ENCODE assay signal across 1 cellular context in the genomic region with DNA sequence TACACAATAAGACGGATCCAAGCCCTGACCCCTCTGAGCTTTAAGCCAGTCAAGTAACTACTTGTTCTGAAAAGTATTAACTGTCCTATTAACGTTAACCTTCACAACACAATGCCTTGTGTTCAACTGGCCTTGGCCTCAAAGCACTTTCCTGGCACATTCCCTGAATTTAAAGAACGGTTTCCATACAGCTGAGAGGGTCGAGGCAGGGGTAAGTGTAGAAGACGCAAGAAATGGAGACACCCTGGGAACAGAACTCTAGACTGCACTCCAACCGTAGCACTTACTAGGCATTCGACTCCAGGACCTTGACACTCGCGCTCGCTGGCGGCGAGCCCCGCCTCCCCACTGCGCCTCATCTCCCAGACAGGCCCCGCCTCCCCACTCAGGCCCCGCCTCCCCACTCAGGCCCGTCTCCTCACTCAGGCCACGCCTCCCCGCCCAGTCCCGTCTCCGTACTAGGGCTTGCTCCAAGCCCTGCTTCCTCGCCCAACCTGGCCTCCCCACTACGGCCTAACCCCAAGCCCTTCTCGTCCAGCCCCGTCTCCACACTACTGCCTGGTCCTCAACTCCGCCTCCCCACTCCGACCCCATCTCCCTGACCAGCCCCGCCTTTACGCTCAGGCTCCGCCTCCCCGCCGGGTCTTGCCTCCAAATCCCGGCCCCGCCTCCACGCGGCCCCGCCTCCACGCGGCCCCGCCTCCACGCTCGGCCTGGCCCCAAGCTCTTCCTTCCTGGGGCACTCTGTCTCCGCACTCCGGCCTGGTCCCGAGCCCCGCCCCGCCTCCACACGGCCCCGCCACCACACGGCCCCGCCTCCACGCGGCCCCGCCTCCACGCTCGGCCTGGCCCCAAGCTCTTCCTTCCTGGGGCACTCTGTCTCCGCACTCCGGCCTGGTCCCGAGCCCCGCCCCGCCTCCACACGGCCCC.
TF ChIP-seq lines count a peak whose summit lies in the region.

No MANE protein-coding gene starts in this region.

TF ChIP-seq in HepG2, 621 proteins besides CTCF, POLR2A, EP300 and RAD21 (continued from another document and continues in another):
- TF ChIP-seq ATF4 (CRISPR knock-in tag; IDR thresholded peaks at IDR 0.05) = no peak
- TF ChIP-seq, protein P1, sequence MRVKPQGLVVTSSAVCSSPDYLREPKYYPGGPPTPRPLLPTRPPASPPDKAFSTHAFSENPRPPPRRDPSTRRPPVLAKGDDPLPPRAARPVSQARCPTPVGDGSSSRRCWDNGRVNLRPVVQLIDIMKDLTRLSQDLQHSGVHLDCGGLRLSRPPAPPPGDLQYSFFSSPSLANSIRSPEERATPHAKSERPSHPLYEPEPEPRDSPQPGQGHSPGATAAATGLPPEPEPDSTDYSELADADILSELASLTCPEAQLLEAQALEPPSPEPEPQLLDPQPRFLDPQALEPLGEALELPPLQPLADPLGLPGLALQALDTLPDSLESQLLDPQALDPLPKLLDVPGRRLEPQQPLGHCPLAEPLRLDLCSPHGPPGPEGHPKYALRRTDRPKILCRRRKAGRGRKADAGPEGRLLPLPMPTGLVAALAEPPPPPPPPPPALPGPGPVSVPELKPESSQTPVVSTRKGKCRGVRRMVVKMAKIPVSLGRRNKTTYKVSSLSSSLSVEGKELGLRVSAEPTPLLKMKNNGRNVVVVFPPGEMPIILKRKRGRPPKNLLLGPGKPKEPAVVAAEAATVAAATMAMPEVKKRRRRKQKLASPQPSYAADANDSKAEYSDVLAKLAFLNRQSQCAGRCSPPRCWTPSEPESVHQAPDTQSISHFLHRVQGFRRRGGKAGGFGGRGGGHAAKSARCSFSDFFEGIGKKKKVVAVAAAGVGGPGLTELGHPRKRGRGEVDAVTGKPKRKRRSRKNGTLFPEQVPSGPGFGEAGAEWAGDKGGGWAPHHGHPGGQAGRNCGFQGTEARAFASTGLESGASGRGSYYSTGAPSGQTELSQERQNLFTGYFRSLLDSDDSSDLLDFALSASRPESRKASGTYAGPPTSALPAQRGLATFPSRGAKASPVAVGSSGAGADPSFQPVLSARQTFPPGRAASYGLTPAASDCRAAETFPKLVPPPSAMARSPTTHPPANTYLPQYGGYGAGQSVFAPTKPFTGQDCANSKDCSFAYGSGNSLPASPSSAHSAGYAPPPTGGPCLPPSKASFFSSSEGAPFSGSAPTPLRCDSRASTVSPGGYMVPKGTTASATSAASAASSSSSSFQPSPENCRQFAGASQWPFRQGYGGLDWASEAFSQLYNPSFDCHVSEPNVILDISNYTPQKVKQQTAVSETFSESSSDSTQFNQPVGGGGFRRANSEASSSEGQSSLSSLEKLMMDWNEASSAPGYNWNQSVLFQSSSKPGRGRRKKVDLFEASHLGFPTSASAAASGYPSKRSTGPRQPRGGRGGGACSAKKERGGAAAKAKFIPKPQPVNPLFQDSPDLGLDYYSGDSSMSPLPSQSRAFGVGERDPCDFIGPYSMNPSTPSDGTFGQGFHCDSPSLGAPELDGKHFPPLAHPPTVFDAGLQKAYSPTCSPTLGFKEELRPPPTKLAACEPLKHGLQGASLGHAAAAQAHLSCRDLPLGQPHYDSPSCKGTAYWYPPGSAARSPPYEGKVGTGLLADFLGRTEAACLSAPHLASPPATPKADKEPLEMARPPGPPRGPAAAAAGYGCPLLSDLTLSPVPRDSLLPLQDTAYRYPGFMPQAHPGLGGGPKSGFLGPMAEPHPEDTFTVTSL (CRISPR knock-in tag; IDR thresholded peaks at IDR 0.05; ENCODE audit: borderline replicate concordance) = no peak
- peak; percentile 22; the same call in 1 of the 2 replicates for TF ChIP-seq PITX1 (CRISPR knock-in tag; IDR thresholded peaks at IDR 0.05)
- TF ChIP-seq ZNF207 (IDR thresholded peaks at IDR 0.05; ENCODE audit: borderline replicate concordance) = no peak
- TF ChIP-seq, protein P2, sequence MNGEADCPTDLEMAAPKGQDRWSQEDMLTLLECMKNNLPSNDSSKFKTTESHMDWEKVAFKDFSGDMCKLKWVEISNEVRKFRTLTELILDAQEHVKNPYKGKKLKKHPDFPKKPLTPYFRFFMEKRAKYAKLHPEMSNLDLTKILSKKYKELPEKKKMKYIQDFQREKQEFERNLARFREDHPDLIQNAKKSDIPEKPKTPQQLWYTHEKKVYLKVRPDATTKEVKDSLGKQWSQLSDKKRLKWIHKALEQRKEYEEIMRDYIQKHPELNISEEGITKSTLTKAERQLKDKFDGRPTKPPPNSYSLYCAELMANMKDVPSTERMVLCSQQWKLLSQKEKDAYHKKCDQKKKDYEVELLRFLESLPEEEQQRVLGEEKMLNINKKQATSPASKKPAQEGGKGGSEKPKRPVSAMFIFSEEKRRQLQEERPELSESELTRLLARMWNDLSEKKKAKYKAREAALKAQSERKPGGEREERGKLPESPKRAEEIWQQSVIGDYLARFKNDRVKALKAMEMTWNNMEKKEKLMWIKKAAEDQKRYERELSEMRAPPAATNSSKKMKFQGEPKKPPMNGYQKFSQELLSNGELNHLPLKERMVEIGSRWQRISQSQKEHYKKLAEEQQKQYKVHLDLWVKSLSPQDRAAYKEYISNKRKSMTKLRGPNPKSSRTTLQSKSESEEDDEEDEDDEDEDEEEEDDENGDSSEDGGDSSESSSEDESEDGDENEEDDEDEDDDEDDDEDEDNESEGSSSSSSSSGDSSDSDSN (CRISPR knock-in tag; IDR thresholded peaks at IDR 0.05) = peak; percentile 45; the same call in 1 of the 2 replicates
- TF ChIP-seq ZNF691 (CRISPR knock-in tag; IDR thresholded peaks at IDR 0.05; ENCODE audit: borderline replicate concordance, low read depth) = no peak
- no peak for TF ChIP-seq RFX5 (IDR thresholded peaks at IDR 0.05; ENCODE audit: low read depth, low read length)
- 0 out of 2 replicates have a peak, but pooled peaks have one; percentile 21 for TF ChIP-seq CREB1 (IDR thresholded peaks at IDR 0.05)
- no peak for TF ChIP-seq CREB1 (CRISPR knock-in tag; IDR thresholded peaks at IDR 0.05)
- TF ChIP-seq ZNF616 (CRISPR knock-in tag; IDR thresholded peaks at IDR 0.05; ENCODE audit: low read depth) = no peak
- TF ChIP-seq POLR2AphosphoS5 (IDR thresholded peaks at IDR 0.05; ENCODE audit: low read depth, low read length) = peak; percentile 71; the same call in 1 of the 2 replicates
- 0 out of 2 replicates have a peak, but pooled peaks have one; percentile 39 for TF ChIP-seq HES4 (CRISPR knock-in tag; IDR thresholded peaks at IDR 0.05; ENCODE audit: borderline replicate concordance)
- TF ChIP-seq ZNF619 (CRISPR knock-in tag; IDR thresholded peaks at IDR 0.05) = no peak; the same call in 1 of the 2 replicates
- no peak for TF ChIP-seq RNF2 (conservative IDR thresholded peaks at IDR 0.05; ENCODE audit: low read depth)
- no peak for TF ChIP-seq MIER2 (CRISPR knock-in tag; IDR thresholded peaks at IDR 0.05)
- TF ChIP-seq ZNF510 (CRISPR knock-in tag; IDR thresholded peaks at IDR 0.05; ENCODE audit: low read depth) = no peak
- TF ChIP-seq ZKSCAN5 (CRISPR knock-in tag; IDR thresholded peaks at IDR 0.05) = no peak
- TF ChIP-seq, protein P3, sequence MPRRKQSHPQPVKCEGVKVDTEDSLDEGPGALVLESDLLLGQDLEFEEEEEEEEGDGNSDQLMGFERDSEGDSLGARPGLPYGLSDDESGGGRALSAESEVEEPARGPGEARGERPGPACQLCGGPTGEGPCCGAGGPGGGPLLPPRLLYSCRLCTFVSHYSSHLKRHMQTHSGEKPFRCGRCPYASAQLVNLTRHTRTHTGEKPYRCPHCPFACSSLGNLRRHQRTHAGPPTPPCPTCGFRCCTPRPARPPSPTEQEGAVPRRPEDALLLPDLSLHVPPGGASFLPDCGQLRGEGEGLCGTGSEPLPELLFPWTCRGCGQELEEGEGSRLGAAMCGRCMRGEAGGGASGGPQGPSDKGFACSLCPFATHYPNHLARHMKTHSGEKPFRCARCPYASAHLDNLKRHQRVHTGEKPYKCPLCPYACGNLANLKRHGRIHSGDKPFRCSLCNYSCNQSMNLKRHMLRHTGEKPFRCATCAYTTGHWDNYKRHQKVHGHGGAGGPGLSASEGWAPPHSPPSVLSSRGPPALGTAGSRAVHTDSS (CRISPR knock-in tag; conservative IDR thresholded peaks at IDR 0.05) = no peak
- TF ChIP-seq KLF9 (CRISPR knock-in tag; IDR thresholded peaks at IDR 0.05; ENCODE audit: low read depth) = no peak; the same call in 1 of the 2 replicates
- no peak for TF ChIP-seq CENPT (CRISPR knock-in tag; IDR thresholded peaks at IDR 0.05; ENCODE audit: low read depth)
- TF ChIP-seq SSRP1 (CRISPR knock-in tag; IDR thresholded peaks at IDR 0.05) = no peak
- TF ChIP-seq JDP2 (CRISPR knock-in tag; IDR thresholded peaks at IDR 0.05; ENCODE audit: borderline replicate concordance) = no peak
- peak; percentile 17 for TF ChIP-seq ASH2L (IDR thresholded peaks at IDR 0.05; ENCODE audit: insufficient read length, low read depth, low read length)
- TF ChIP-seq TRAFD1 (CRISPR knock-in tag; IDR thresholded peaks at IDR 0.05; ENCODE audit: borderline replicate concordance) = no peak
- TF ChIP-seq ZNF605 (CRISPR knock-in tag; IDR thresholded peaks at IDR 0.05) = no peak
- TF ChIP-seq IRF1 (CRISPR knock-in tag; IDR thresholded peaks at IDR 0.05; ENCODE audit: low read depth) = no peak
- TF ChIP-seq, protein P4, sequence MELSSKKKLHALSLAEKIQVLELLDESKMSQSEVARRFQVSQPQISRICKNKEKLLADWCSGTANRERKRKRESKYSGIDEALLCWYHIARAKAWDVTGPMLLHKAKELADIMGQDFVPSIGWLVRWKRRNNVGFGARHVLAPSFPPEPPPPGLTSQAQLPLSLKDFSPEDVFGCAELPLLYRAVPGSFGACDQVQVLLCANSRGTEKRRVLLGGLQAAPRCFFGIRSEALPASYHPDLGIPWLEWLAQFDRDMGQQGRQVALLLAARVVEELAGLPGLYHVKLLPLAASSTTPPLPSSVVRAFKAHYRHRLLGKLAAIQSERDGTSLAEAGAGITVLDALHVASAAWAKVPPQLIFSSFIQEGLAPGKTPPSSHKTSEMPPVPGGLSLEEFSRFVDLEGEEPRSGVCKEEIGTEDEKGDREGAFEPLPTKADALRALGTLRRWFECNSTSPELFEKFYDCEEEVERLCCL (CRISPR knock-in tag; IDR thresholded peaks at IDR 0.05; ENCODE audit: borderline replicate concordance) = no peak
- no peak for TF ChIP-seq PPARG (CRISPR knock-in tag; conservative IDR thresholded peaks at IDR 0.05)
- no peak for TF ChIP-seq PAX8 (CRISPR knock-in tag; IDR thresholded peaks at IDR 0.05; ENCODE audit: borderline replicate concordance)
- TF ChIP-seq, protein P5, sequence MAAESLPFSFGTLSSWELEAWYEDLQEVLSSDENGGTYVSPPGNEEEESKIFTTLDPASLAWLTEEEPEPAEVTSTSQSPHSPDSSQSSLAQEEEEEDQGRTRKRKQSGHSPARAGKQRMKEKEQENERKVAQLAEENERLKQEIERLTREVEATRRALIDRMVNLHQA (CRISPR knock-in tag; IDR thresholded peaks at IDR 0.05) = no peak
- no peak for TF ChIP-seq ZNF12 (CRISPR knock-in tag; IDR thresholded peaks at IDR 0.05)
- TF ChIP-seq MTA1 (CRISPR knock-in tag; IDR thresholded peaks at IDR 0.05; ENCODE audit: borderline replicate concordance) = no peak; the same call in 1 of the 2 replicates
- TF ChIP-seq ZNF432 (CRISPR knock-in tag; IDR thresholded peaks at IDR 0.05; ENCODE audit: borderline replicate concordance) = no peak
- TF ChIP-seq SUZ12 (IDR thresholded peaks at IDR 0.05; ENCODE audit: low read depth, low read length) = no peak
- no peak for TF ChIP-seq LBX2 (CRISPR knock-in tag; IDR thresholded peaks at IDR 0.05; ENCODE audit: borderline replicate concordance)
- 0 out of 2 replicates have a peak, but pooled peaks have one; percentile 39 for TF ChIP-seq ZNF749 (CRISPR knock-in tag; IDR thresholded peaks at IDR 0.05; ENCODE audit: borderline replicate concordance)
- TF ChIP-seq TAF1 (CRISPR knock-in tag; IDR thresholded peaks at IDR 0.05) = peak; percentile 55
- TF ChIP-seq GABPA (IDR thresholded peaks at IDR 0.05; ENCODE audit: low read depth, low read length) = no peak
- no peak for TF ChIP-seq GABPA (CRISPR knock-in tag; IDR thresholded peaks at IDR 0.05; ENCODE audit: low read depth)
- TF ChIP-seq, protein P6, sequence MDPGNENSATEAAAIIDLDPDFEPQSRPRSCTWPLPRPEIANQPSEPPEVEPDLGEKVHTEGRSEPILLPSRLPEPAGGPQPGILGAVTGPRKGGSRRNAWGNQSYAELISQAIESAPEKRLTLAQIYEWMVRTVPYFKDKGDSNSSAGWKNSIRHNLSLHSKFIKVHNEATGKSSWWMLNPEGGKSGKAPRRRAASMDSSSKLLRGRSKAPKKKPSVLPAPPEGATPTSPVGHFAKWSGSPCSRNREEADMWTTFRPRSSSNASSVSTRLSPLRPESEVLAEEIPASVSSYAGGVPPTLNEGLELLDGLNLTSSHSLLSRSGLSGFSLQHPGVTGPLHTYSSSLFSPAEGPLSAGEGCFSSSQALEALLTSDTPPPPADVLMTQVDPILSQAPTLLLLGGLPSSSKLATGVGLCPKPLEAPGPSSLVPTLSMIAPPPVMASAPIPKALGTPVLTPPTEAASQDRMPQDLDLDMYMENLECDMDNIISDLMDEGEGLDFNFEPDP (CRISPR knock-in tag; conservative IDR thresholded peaks at IDR 0.05) = no peak
- no peak for TF ChIP-seq ZNF10 (CRISPR knock-in tag; IDR thresholded peaks at IDR 0.05; ENCODE audit: borderline replicate concordance, low read depth)
